In the genomic region with DNA sequence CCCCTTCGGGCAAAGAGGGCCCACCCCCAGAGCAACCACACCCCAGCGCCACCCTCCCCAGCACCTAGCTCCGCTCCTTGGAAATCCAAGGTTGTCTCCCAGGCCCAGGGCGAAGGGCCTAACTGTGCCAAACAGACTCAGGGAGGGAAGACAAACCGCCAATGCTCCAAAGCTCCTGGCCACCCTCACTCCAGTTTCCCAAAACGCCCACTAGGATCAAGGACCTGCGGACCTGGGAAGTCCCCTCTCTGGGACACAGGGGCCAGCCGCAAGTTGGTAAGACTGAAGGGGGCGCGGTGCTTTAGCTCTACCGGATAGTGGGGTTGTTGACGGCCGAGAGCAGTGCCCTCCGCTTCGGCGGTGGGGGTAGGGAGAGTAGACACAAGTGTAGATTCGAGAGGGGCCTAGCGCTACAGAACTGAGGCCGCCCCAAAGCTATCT, we compare ENCODE assay signal across 9 cellular contexts. TPM values are rescaled to one million over a fixed set of nuclear protein-coding genes. Genes with fewer than 3 reads are reported as not detected.
A peak's percentile ranks its signal among the peaks of the same experiment; 100 is the strongest.
DNase-seq lines count a peak whose midpoint lies in the region; ATAC-seq, FAIRE-seq and TF ChIP-seq lines count a peak whose summit lies in the region.
"Had no signal": no experiment of that assay in that cellular context is flagged by ENCODE, and none has a peak within 500 bp of the region (broad histone marks: within the 10 kb centered on the region; RNA-seq: fewer than 3 reads in every experiment).

No MANE protein-coding gene starts in this region.

- H3K79me2 ChIP-seq in mammary epithelial cell (ENCODE audit: insufficient read depth, low read length): peaks cover 68% of the 10 kb centered on the region

- H3K27me3 ChIP-seq in mammary epithelial cell (ENCODE audit: insufficient read depth, low read length): no peaks in the 10 kb centered on the region
- no peaks in the 10 kb centered on the region for H3K27me3 ChIP-seq in testis
- H3K27me3 ChIP-seq: BLaER1 treated with 17β-estradiol and CSF1 and Interleukin-3, amounts not matched to agents 10 nM and 100 nM had no signal

- H3K27ac ChIP-seq in mammary epithelial cell (ENCODE audit: insufficient read depth, low read depth, low read length): peak overlapping the region; percentile 99
- H3K27ac ChIP-seq in testis: no peak overlapping the region
- H3K27ac ChIP-seq: BLaER1 treated with 17β-estradiol and CSF1 and Interleukin-3, amounts not matched to agents 10 nM and 100 nM had no signal

- H3K9ac ChIP-seq in mammary epithelial cell (ENCODE audit: insufficient read depth, low read length): peak overlapping the region; percentile 99
- H3K9ac ChIP-seq: BLaER1 treated with 17β-estradiol and CSF1 and Interleukin-3, amounts not matched to agents 10 nM and 100 nM had no signal

- H3K27me3 Mint-ChIP-seq in activated T-cell treated with anti-CD3 and anti-CD28 coated beads, Interleukin-2, amount 50 U/mL, for 24 hours: peaks cover 6% of the 10 kb centered on the region

- in situ Hi-C loops in mammary epithelial cell (cut with MboI; ENCODE audit: low sequenced_read_pairs in 2 of 2): no loop called here

- peak in 1 of 2 donors; percentile 21 for TF ChIP-seq CTCF in mammary epithelial cell (conservative IDR thresholded peaks at IDR 0.05 in 1 of 2, IDR thresholded peaks at IDR 0.05 in 1 of 2; ENCODE audit: extremely low read depth in 1 of 2, insufficient read depth in 1 of 2, low read depth in 1 of 2, low read length in 2 of 2)
- no peak for TF ChIP-seq CTCF in testis (IDR thresholded peaks at IDR 0.05)

- BruUV-seq in mammary epithelial cell (replicated peaks; lab: Mats Ljungman, UMichigan): TSS peak; percentile 54

- no peak for DNase-seq in activated T-cell treated with anti-CD3 and anti-CD28 coated beads, Interleukin-2, amount 50 U/mL, for 24 hours
- DNase-seq in activated T-cell treated with anti-CD3 and anti-CD28 coated beads, Interleukin-2, amount 50 U/mL, for 1 hour: no peak
- DNase-seq in mammary epithelial cell (peak; percentile 39), left kidney (ENCODE audit: low read depth, low spot score) (peak; percentile 42), testis (no peak), frontal cortex (ENCODE audit: low spot score in 2 of 2) (no peak)
- no peak for DNase-seq in stimulated activated CD8-positive, alpha-beta memory T cell treated with anti-CD3 and anti-CD28 coated beads, Interleukin-4, amount 100 ng/mL, for 48 hours

- ATAC-seq in GM19395 (IDR thresholded peaks at IDR 0.05; ENCODE audit: unreplicated experiment): no peak

- peaks cover 23% of the 10 kb centered on the region for H3K36me3 ChIP-seq in mammary epithelial cell (ENCODE audit: insufficient read depth, low read length)
- H3K36me3 ChIP-seq in testis (ENCODE audit: low read depth, missing control alignments): no peaks in the 10 kb centered on the region
- H3K36me3 ChIP-seq: BLaER1 treated with 17β-estradiol and CSF1 and Interleukin-3, amounts not matched to agents 10 nM and 100 nM had no signal

- H3K36me3 Mint-ChIP-seq in activated T-cell treated with anti-CD3 and anti-CD28 coated beads, Interleukin-2, amount 50 U/mL, for 24 hours (ENCODE audit: low read depth): no peaks in the 10 kb centered on the region

- H3K27ac Mint-ChIP-seq in activated T-cell treated with anti-CD3 and anti-CD28 coated beads, Interleukin-2, amount 50 U/mL, for 24 hours: no peak overlapping the region

- dilution Hi-C loops in mammary epithelial cell (cut with HindIII; ENCODE audit: low sequenced_read_pairs): no loop called here

- no peak overlapping the region for H2AFZ ChIP-seq in mammary epithelial cell (ENCODE audit: low read depth, low read length)

- no peaks in the 10 kb centered on the region for H3K9me3 Mint-ChIP-seq in activated T-cell treated with anti-CD3 and anti-CD28 coated beads, Interleukin-2, amount 50 U/mL, for 24 hours

- intact Hi-C loops in mammary epithelial cell (cut with micrococcal nuclease): loop anchor here (5.0 to 10.0 kb wide), 2 partner anchors 153 to 421 kb away; partner anchors contain the start of gene LAMB3
- intact Hi-C loops in testis (cut with DNase I; ENCODE audit: low total_unique reads): no loop called here

- H3K4me3 Mint-ChIP-seq in activated T-cell treated with anti-CD3 and anti-CD28 coated beads, Interleukin-2, amount 50 U/mL, for 24 hours: peak overlapping the region; percentile 75

- FAIRE-seq in frontal cortex (lab: Jason Lieb, UNC): no peak

- no peak for TF ChIP-seq POLR2A in testis (IDR thresholded peaks at IDR 0.05)

- H4K20me1 ChIP-seq in mammary epithelial cell (ENCODE audit: insufficient read depth, low read length): peaks cover 9% of the 10 kb centered on the region
- H4K20me1 ChIP-seq: BLaER1 treated with 17β-estradiol and CSF1 and Interleukin-3, amounts not matched to agents 10 nM and 100 nM had no signal

- CTCF ChIA-PET in mammary epithelial cell (lab: Charles Lee; ENCODE audit: low non-redundant PET): interaction anchor here (1.6 kb wide), 1 partner anchor 18 kb away, joined by 17 read pairs; no protein-coding TSS in a partner anchor

- 4% methylated on average over 8 of the region's 19 CpGs for WGBS in mammary epithelial cell (ENCODE audit: low coverage, missing lambda C conversion rate)
- 41 to 48% methylated on average over 15 to 19 of the region's 19 CpGs for WGBS in testis, 2 donors

- H3K4me1 ChIP-seq in mammary epithelial cell (ENCODE audit: insufficient read depth, low read length): peaks cover 63% of the 10 kb centered on the region
- H3K4me1 ChIP-seq in testis: peaks cover 17% of the 10 kb centered on the region

- H3K4me1 Mint-ChIP-seq in activated T-cell treated with anti-CD3 and anti-CD28 coated beads, Interleukin-2, amount 50 U/mL, for 24 hours (ENCODE audit: low read depth): peaks cover 20% of the 10 kb centered on the region

- H3K9me3 ChIP-seq in mammary epithelial cell (replicated peaks; ENCODE audit: insufficient read depth, low read length) (no peaks in the 10 kb centered on the region), testis (no peaks in the 10 kb centered on the region)

- peak overlapping the region; percentile 92 for H3K4me2 ChIP-seq in mammary epithelial cell (ENCODE audit: insufficient read depth, low read depth, low read length)

- H3K4me3 ChIP-seq in mammary epithelial cell (replicated peaks in 1 of 3; ENCODE audit: insufficient read depth in 1 of 3, low read depth in 2 of 3, low read length in 3 of 3): peak overlapping the region; percentile 68 to 96 (median 77)
- H3K4me3 ChIP-seq in testis: peak overlapping the region; percentile 36 to 62
- H3K4me3 ChIP-seq: BLaER1 treated with 17β-estradiol and CSF1 and Interleukin-3, amounts not matched to agents 10 nM and 100 nM had no signal

RNA-seq across cellular contexts. Expression of gene IRF6, which starts 0.6 kb away (rescaled TPM):
- total RNA-seq in mammary epithelial cell (100 to 1,000 TPM; 261 to 422 TPM), testis (10 to 100 TPM in 1 of 2 donors, 1 to 10 TPM in 1; 8.7 to 19.2 TPM), frontal cortex (0.41 TPM)
- polyA plus RNA-seq in mammary epithelial cell (252 TPM), testis (ENCODE audit: insufficient read depth, low read depth, low replicate concordance) (8.2 TPM)
- polyA minus RNA-seq in mammary epithelial cell: 369 TPM

RNA-seq across cellular contexts. Expression of gene C1orf74, which starts 21.0 kb away (rescaled TPM):
- total RNA-seq in mammary epithelial cell (10 to 100 TPM; 29.8 to 50.1 TPM), testis (1 to 10 TPM; 5.0 to 5.2 TPM), frontal cortex (3.3 TPM)
- polyA plus RNA-seq in mammary epithelial cell (13.2 TPM), testis (ENCODE audit: insufficient read depth, low read depth, low replicate concordance) (2.6 TPM)
- 28.7 TPM for polyA minus RNA-seq in mammary epithelial cell

RNA-seq across cellular contexts. Expression of gene UTP25, which starts 22.4 kb away (rescaled TPM):
- 10 to 100 TPM in 1 of 2 donors, 1 to 10 TPM in 1; 9.3 to 14.0 TPM for total RNA-seq in mammary epithelial cell
- 8.0 TPM for polyA plus RNA-seq in mammary epithelial cell
- polyA minus RNA-seq in mammary epithelial cell: 8.3 TPM
- 1 to 10 TPM; 7.1 to 7.7 TPM for total RNA-seq in testis
- polyA plus RNA-seq in testis (ENCODE audit: insufficient read depth, low read depth, low replicate concordance): 4.0 TPM
- total RNA-seq in frontal cortex: 10.6 TPM

RNA-seq across cellular contexts. Expression of gene TRAF3IP3, which starts 49.5 kb away (rescaled TPM):
- under 1 TPM in 1 of 2 donors, not detected in 1; 0.28 TPM for total RNA-seq in mammary epithelial cell
- polyA plus RNA-seq in mammary epithelial cell: not detected
- not detected for polyA minus RNA-seq in mammary epithelial cell
- total RNA-seq in testis: 1 to 10 TPM in 1 of 2 donors, under 1 TPM in 1; 0.63 to 3.3 TPM
- polyA plus RNA-seq in testis (ENCODE audit: insufficient read depth, low read depth, low replicate concordance): 9.2 TPM
- under 0.01 TPM for total RNA-seq in frontal cortex

Comparison
In these comparisons a context has a peak if more than half of its experiments do, and no peak if none do; other contexts are left out.
1. DNase-seq: peak in mammary epithelial cell (single experiment) and left kidney (single experiment); none in activated T-cell treated with anti-CD3 and anti-CD28 coated beads, Interleukin-2, amount 50 U/mL, for 24 hours (single experiment), activated T-cell treated with anti-CD3 and anti-CD28 coated beads, Interleukin-2, amount 50 U/mL, for 1 hour (single experiment), testis (single experiment), stimulated activated CD8-positive, alpha-beta memory T cell treated with anti-CD3 and anti-CD28 coated beads, Interleukin-4, amount 100 ng/mL, for 48 hours (single experiment) and frontal cortex (0 of 2).
2. RNA of gene IRF6, which starts 0.6 kb away (total RNA-seq): 261 to 422 TPM in mammary epithelial cell; 8.7 to 19.2 TPM in testis and 0.41 TPM in frontal cortex (single experiment); every median in the first group is over 10 times any median in the second.